Comparison of ENCODE assay signal across 8 cellular contexts in genomic region chr20:45470262-45470931, GRCh38. TPM values are rescaled to one million over a fixed set of nuclear protein-coding genes. Genes with fewer than 3 reads are reported as not detected.
A peak's percentile ranks its signal among the peaks of the same experiment; 100 is the strongest.
DNase-seq lines count a peak whose midpoint lies in the region; ATAC-seq, FAIRE-seq and TF ChIP-seq lines count a peak whose summit lies in the region.

No MANE protein-coding gene starts in this region.

- no peak for TF ChIP-seq CTCF in HepG2 (CRISPR knock-in tag; IDR thresholded peaks at IDR 0.05)

- no peaks in the 10 kb centered on the region for H3K4me1 Mint-ChIP-seq in central memory CD8-positive, alpha-beta T cell

- POLR2A ChIA-PET in HepG2 (lab: Yijun Ruan, JAX) = no interaction called here

- peaks cover 34% of the 10 kb centered on the region for H3K4me1 ChIP-seq in HepG2 (ENCODE audit: insufficient read depth, low read length)

- intact Hi-C loops in HepG2 (cut with micrococcal nuclease; ENCODE audit: unreplicated experiment) = no loop called here

- no peaks in the 10 kb centered on the region for H3K36me3 Mint-ChIP-seq in central memory CD8-positive, alpha-beta T cell (ENCODE audit: insufficient read depth)

- CTCF ChIA-PET in HepG2 (lab: Yijun Ruan, JAX; ENCODE audit: low intra/inter-chr PET ratio, low total read pairs) = no interaction called here

- no peak overlapping the region for H2AFZ ChIP-seq in HepG2 (ENCODE audit: low read length)

- H3K27ac Mint-ChIP-seq in central memory CD8-positive, alpha-beta T cell (ENCODE audit: low read depth) = no peak overlapping the region

- no peak for TF ChIP-seq RAD21 in HepG2 (CRISPR knock-in tag; IDR thresholded peaks at IDR 0.05)

- no peaks in the 10 kb centered on the region for H3K79me2 ChIP-seq in HepG2 (ENCODE audit: insufficient read depth, low read length)

- peak overlapping the region; percentile 5; the same call in 1 of the 2 replicates for H3K9ac ChIP-seq in HepG2 (ENCODE audit: insufficient read depth, low read depth, low read length)

- H3K4me3 ChIP-seq in HepG2 (replicated peaks in 1 of 3; ENCODE audit: insufficient read depth in 1 of 3, low read depth in 2 of 3, low read length in 3 of 3) = peak overlapping the region; percentile 32 to 73 (median 50)

- H3K9me3 ChIP-seq in HepG2 (ENCODE audit: low read length) = no peaks in the 10 kb centered on the region

- BruUV-seq in HepG2 (replicated peaks; lab: Mats Ljungman, UMichigan) = no TSS peak

- no peak for TF ChIP-seq EP300 in HepG2 (IDR thresholded peaks at IDR 0.05; ENCODE audit: low read depth in 2 of 2, low read length in 2 of 2)
- no peak for TF ChIP-seq EP300 in HepG2 (CRISPR knock-in tag; IDR thresholded peaks at IDR 0.05; ENCODE audit: borderline replicate concordance)

- ATAC-seq in GM21423 (IDR thresholded peaks at IDR 0.05; ENCODE audit: unreplicated experiment) (peak; percentile 60), HepG2 (peak; percentile 81), GM18520 (IDR thresholded peaks at IDR 0.05; ENCODE audit: unreplicated experiment) (no peak)
- no peak for ATAC-seq in central memory CD8-positive, alpha-beta T cell (replicated peaks; ENCODE audit: extremely low read depth, poor library complexity, severe bottlenecking)

- FAIRE-seq in HepG2 (lab: Jason Lieb, UNC) = no peak

- no peaks in the 10 kb centered on the region for H4K20me1 ChIP-seq in HepG2 (ENCODE audit: insufficient read depth, low read length)

- 2% methylated on average over 14 of the region's 50 CpGs for WGBS in HepG2 (ENCODE audit: low lambda C conversion rate)

- H3K9me3 Mint-ChIP-seq in central memory CD8-positive, alpha-beta T cell = no peaks in the 10 kb centered on the region

- peaks cover 18 to 39% of the 10 kb centered on the region in 2 experiments for H3K27me3 ChIP-seq in HepG2 (ENCODE audit: control insufficient read depth in 1 of 2, insufficient read depth in 2 of 2, low read length in 2 of 2)

- H3K36me3 ChIP-seq in HepG2 (replicated peaks in 1 of 2; ENCODE audit: control insufficient read depth in 1 of 2, insufficient read depth in 2 of 2, low read length in 2 of 2) = no peaks in the 10 kb centered on the region

- DNase-seq in D341Med (ENCODE audit: low spot score) (peak; percentile 54), NCI-H2196 (lab: John Stamatoyannopoulos, UW; ENCODE audit: unreplicated experiment) (peak; percentile 74), HepG2 (ENCODE audit: low spot score) (no peak)
- DNase-seq in central memory CD8-positive, alpha-beta T cell (ENCODE audit: low spot score in 2 of 2) = no peak
- peak; percentile 57 for DNase-seq in stimulated activated CD8-positive, alpha-beta memory T cell treated with anti-CD3 and anti-CD28 coated beads, Interleukin-4, amount 100 ng/mL, for 48 hours
- DNase-seq in NK-92 treated with Interleukin-12 subunit alpha and Interleukin-12 subunit beta, amount 100 ng/mL, for 24 hours (lab: John Stamatoyannopoulos, UW) = no peak

- peak overlapping the region; percentile 69 for H3K4me2 ChIP-seq in HepG2 (ENCODE audit: low read depth, low read length)

- peak overlapping the region; percentile 53 for H3K4me3 Mint-ChIP-seq in central memory CD8-positive, alpha-beta T cell

- H3K27me3 Mint-ChIP-seq in central memory CD8-positive, alpha-beta T cell = peaks cover 27% of the 10 kb centered on the region

- in situ Hi-C loops in HepG2 (cut with HindIII; ENCODE audit: extremely low pct_ligation_motif_present, low pct_unique_long_range_greater_than_20kb) = no loop called here

- no peak overlapping the region for H3K27ac ChIP-seq in HepG2 (ENCODE audit: extremely low read length, insufficient read depth, low read length)

- no peak for TF ChIP-seq POLR2A in HepG2 (IDR thresholded peaks at IDR 0.05; ENCODE audit: insufficient read depth in 1 of 2, low read depth in 2 of 2, low read length in 2 of 2)

TF ChIP-seq in HepG2, 621 proteins besides CTCF, POLR2A, EP300 and RAD21 (continues in another document):
- TF ChIP-seq, protein P1, sequence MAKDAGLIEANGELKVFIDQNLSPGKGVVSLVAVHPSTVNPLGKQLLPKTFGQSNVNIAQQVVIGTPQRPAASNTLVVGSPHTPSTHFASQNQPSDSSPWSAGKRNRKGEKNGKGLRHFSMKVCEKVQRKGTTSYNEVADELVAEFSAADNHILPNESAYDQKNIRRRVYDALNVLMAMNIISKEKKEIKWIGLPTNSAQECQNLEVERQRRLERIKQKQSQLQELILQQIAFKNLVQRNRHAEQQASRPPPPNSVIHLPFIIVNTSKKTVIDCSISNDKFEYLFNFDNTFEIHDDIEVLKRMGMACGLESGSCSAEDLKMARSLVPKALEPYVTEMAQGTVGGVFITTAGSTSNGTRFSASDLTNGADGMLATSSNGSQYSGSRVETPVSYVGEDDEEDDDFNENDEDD (CRISPR knock-in tag; IDR thresholded peaks at IDR 0.05; ENCODE audit: borderline replicate concordance) = 0 out of 2 replicates have a peak, but pooled peaks have one; percentile 46

RNA-seq across cellular contexts. Expression of gene WFDC2, which starts 0.8 kb away (rescaled TPM):
- not detected in 2 replicates for total RNA-seq in HepG2 (2016; rRNA removed; fragmentation: Illumina TruSeq; extraction: Trizol)
- total RNA-seq in HepG2 (2016; cell fraction: cytosol; rRNA removed; fragmentation: Illumina TruSeq; extraction: Trizol; ENCODE audit: low read depth) = not detected in 2 replicates
- 0.22 TPM in 1 of 2 replicates, not detected in the other for total RNA-seq in HepG2 (2016; cell fraction: insoluble cytoplasmic fraction; rRNA removed; fragmentation: Illumina TruSeq; extraction: Trizol)
- total RNA-seq in HepG2 (2016; cell fraction: membrane; rRNA removed; fragmentation: Illumina TruSeq; extraction: Trizol) = not detected in 2 replicates
- total RNA-seq in HepG2 (2016; cell fraction: nucleus; rRNA removed; fragmentation: Illumina TruSeq; extraction: Trizol) = not detected in 2 replicates
- 0.13 and 0.33 TPM in 2 replicates for polyA plus RNA-seq in HepG2 (2011; rRNA removed)
- 0.22 and 0.66 TPM in 2 replicates for polyA plus RNA-seq in HepG2 (2011; cell fraction: cytosol; rRNA removed)
- 0.24 and 0.35 TPM in 2 replicates for polyA plus RNA-seq in HepG2 (2011; cell fraction: nucleus; rRNA removed)
- polyA plus RNA-seq in HepG2 (2012) = 0.60 TPM in 1 of 2 replicates, not detected in the other
- polyA plus RNA-seq in HepG2 (2016; cell fraction: cytosol; fragmentation: Illumina TruSeq; extraction: Trizol; ENCODE audit: low read depth) = not detected in 2 replicates
- polyA plus RNA-seq in HepG2 (2016; cell fraction: insoluble cytoplasmic fraction; fragmentation: Illumina TruSeq; extraction: Trizol; ENCODE audit: low read depth) = not detected in 2 replicates
- not detected in 2 replicates for polyA plus RNA-seq in HepG2 (2016; cell fraction: membrane; fragmentation: Illumina TruSeq; extraction: Trizol; ENCODE audit: low read depth)
- not detected in 2 replicates for polyA plus RNA-seq in HepG2 (2016; cell fraction: nucleus; fragmentation: Illumina TruSeq; extraction: Trizol; ENCODE audit: insufficient read depth, low read depth)
- polyA minus RNA-seq in HepG2 (2011; rRNA and poly(A)+ RNA removed; ENCODE audit: low replicate concordance) = not detected in 2 replicates
- polyA minus RNA-seq in HepG2 (2011; cell fraction: cytosol; rRNA and poly(A)+ RNA removed) = not detected in 2 replicates
- polyA minus RNA-seq in HepG2 (2011; cell fraction: nucleus; rRNA and poly(A)+ RNA removed) = not detected in 2 replicates

RNA-seq across cellular contexts. Expression of gene SPINT3, which starts 45.0 kb away (rescaled TPM):
- not detected in 2 replicates for total RNA-seq in HepG2 (2016; rRNA removed; fragmentation: Illumina TruSeq; extraction: Trizol)
- total RNA-seq in HepG2 (2016; cell fraction: cytosol; rRNA removed; fragmentation: Illumina TruSeq; extraction: Trizol; ENCODE audit: low read depth) = not detected in 2 replicates
- total RNA-seq in HepG2 (2016; cell fraction: insoluble cytoplasmic fraction; rRNA removed; fragmentation: Illumina TruSeq; extraction: Trizol) = not detected in 2 replicates
- total RNA-seq in HepG2 (2016; cell fraction: membrane; rRNA removed; fragmentation: Illumina TruSeq; extraction: Trizol) = not detected in 2 replicates
- total RNA-seq in HepG2 (2016; cell fraction: nucleus; rRNA removed; fragmentation: Illumina TruSeq; extraction: Trizol) = not detected in 2 replicates
- polyA plus RNA-seq in HepG2 (2011; rRNA removed) = not detected in 2 replicates
- not detected in 2 replicates for polyA plus RNA-seq in HepG2 (2011; cell fraction: cytosol; rRNA removed)
- not detected in 2 replicates for polyA plus RNA-seq in HepG2 (2011; cell fraction: nucleus; rRNA removed)
- not detected in 2 replicates for polyA plus RNA-seq in HepG2 (2012)
- polyA plus RNA-seq in HepG2 (2016; cell fraction: cytosol; fragmentation: Illumina TruSeq; extraction: Trizol; ENCODE audit: low read depth) = not detected in 2 replicates
- not detected in 2 replicates for polyA plus RNA-seq in HepG2 (2016; cell fraction: insoluble cytoplasmic fraction; fragmentation: Illumina TruSeq; extraction: Trizol; ENCODE audit: low read depth)
- polyA plus RNA-seq in HepG2 (2016; cell fraction: membrane; fragmentation: Illumina TruSeq; extraction: Trizol; ENCODE audit: low read depth) = not detected in 2 replicates
- polyA plus RNA-seq in HepG2 (2016; cell fraction: nucleus; fragmentation: Illumina TruSeq; extraction: Trizol; ENCODE audit: insufficient read depth, low read depth) = not detected in 2 replicates
- not detected in 2 replicates for polyA minus RNA-seq in HepG2 (2011; rRNA and poly(A)+ RNA removed; ENCODE audit: low replicate concordance)
- polyA minus RNA-seq in HepG2 (2011; cell fraction: cytosol; rRNA and poly(A)+ RNA removed) = not detected in 2 replicates
- not detected in 2 replicates for polyA minus RNA-seq in HepG2 (2011; cell fraction: nucleus; rRNA and poly(A)+ RNA removed)

RNA-seq across cellular contexts. Expression of gene PIGT, which starts 54.5 kb away (rescaled TPM):
- total RNA-seq in HepG2 (2016; rRNA removed; fragmentation: Illumina TruSeq; extraction: Trizol) = 26.4 and 65.9 TPM in 2 replicates
- total RNA-seq in HepG2 (2016; cell fraction: cytosol; rRNA removed; fragmentation: Illumina TruSeq; extraction: Trizol; ENCODE audit: low read depth) = 16.2 and 16.8 TPM in 2 replicates
- 26.3 and 65.1 TPM in 2 replicates for total RNA-seq in HepG2 (2016; cell fraction: insoluble cytoplasmic fraction; rRNA removed; fragmentation: Illumina TruSeq; extraction: Trizol)
- total RNA-seq in HepG2 (2016; cell fraction: membrane; rRNA removed; fragmentation: Illumina TruSeq; extraction: Trizol) = 26.4 and 29.9 TPM in 2 replicates
- total RNA-seq in HepG2 (2016; cell fraction: nucleus; rRNA removed; fragmentation: Illumina TruSeq; extraction: Trizol) = 64.4 and 84.9 TPM in 2 replicates
- polyA plus RNA-seq in HepG2 (2011; rRNA removed) = 74.1 and 85.7 TPM in 2 replicates
- 37.8 and 44.8 TPM in 2 replicates for polyA plus RNA-seq in HepG2 (2011; cell fraction: cytosol; rRNA removed)
- 94.4 and 98.4 TPM in 2 replicates for polyA plus RNA-seq in HepG2 (2011; cell fraction: nucleus; rRNA removed)
- 62.3 and 63.6 TPM in 2 replicates for polyA plus RNA-seq in HepG2 (2012)
- polyA plus RNA-seq in HepG2 (2016; cell fraction: cytosol; fragmentation: Illumina TruSeq; extraction: Trizol; ENCODE audit: low read depth) = 22.0 and 26.6 TPM in 2 replicates
- polyA plus RNA-seq in HepG2 (2016; cell fraction: insoluble cytoplasmic fraction; fragmentation: Illumina TruSeq; extraction: Trizol; ENCODE audit: low read depth) = 39.8 and 50.9 TPM in 2 replicates
- polyA plus RNA-seq in HepG2 (2016; cell fraction: membrane; fragmentation: Illumina TruSeq; extraction: Trizol; ENCODE audit: low read depth) = 33.2 and 33.6 TPM in 2 replicates
- 167 and 168 TPM in 2 replicates for polyA plus RNA-seq in HepG2 (2016; cell fraction: nucleus; fragmentation: Illumina TruSeq; extraction: Trizol; ENCODE audit: insufficient read depth, low read depth)
- polyA minus RNA-seq in HepG2 (2011; rRNA and poly(A)+ RNA removed; ENCODE audit: low replicate concordance) = 86.1 and 91.5 TPM in 2 replicates
- polyA minus RNA-seq in HepG2 (2011; cell fraction: cytosol; rRNA and poly(A)+ RNA removed) = 35.9 and 37.0 TPM in 2 replicates
- 68.5 and 79.2 TPM in 2 replicates for polyA minus RNA-seq in HepG2 (2011; cell fraction: nucleus; rRNA and poly(A)+ RNA removed)

Comparison
In these comparisons a context has a peak if more than half of its experiments do, and no peak if none do; other contexts are left out.
1. DNase-seq: peak in D341Med (single experiment), NCI-H2196 (single experiment) and stimulated activated CD8-positive, alpha-beta memory T cell treated with anti-CD3 and anti-CD28 coated beads, Interleukin-4, amount 100 ng/mL, for 48 hours (single experiment); none in central memory CD8-positive, alpha-beta T cell (0 of 2), HepG2 (single experiment) and NK-92 treated with Interleukin-12 subunit alpha and Interleukin-12 subunit beta, amount 100 ng/mL, for 24 hours (single experiment).
2. ATAC-seq: peak in GM21423 (single experiment) and HepG2 (single experiment); none in central memory CD8-positive, alpha-beta T cell (single experiment) and GM18520 (single experiment).